ENCODE assay signal across 32 cellular contexts in the genomic region with DNA sequence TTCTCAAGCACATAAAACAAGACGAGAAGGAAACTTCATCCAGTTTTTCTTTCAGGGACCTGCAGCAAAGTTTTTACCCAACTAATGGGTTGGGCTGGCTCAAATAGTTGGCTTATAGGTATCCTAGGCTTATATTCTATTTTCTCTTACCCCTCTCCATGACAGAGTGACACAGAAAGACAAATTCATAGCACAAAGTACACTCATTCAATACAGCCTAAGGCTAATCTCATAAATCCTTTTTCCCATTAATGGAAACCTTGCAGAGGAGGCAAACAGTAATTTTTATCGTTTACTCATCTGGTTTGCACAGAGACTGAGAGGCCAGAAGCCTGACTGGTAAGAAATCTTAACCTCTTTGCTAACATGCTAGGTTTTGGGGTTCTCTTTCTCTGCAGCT.
"Had no signal": no experiment of that assay in that cellular context is flagged by ENCODE, and none has a peak within 500 bp of the region (broad histone marks: within the 10 kb centered on the region; RNA-seq: fewer than 3 reads in every experiment).

No MANE protein-coding gene starts in this region.

- H3K36me3 ChIP-seq: adrenal gland had no signal

- DNase-seq: activated B cell treated with CpG ODN at 0.5 μM for 24 hours; activated CD4-positive, alpha-beta memory T cell treated with anti-CD3 and anti-CD28 coated beads for 36 hours; activated CD4-positive, alpha-beta T cell treated with anti-CD3 and anti-CD28 coated beads for 4 hours; activated CD4-positive, alpha-beta T cell treated with anti-CD3 and anti-CD28 coated beads, Interleukin-2, amount 50 U/mL, for 1 hour; activated CD4-positive, CD25-positive, alpha-beta regulatory T cell treated with anti-CD3 and anti-CD28 coated beads, Interleukin-2, amount 50 U/mL, for 72 hours; activated CD8-positive, alpha-beta memory T cell treated with anti-CD3 and anti-CD28 coated beads, Interleukin-2, amount 50 U/mL, for 4 hours; activated gamma-delta T cell treated with Interleukin-2 at 50 U/mL for 16 hours; activated naive CD4-positive, alpha-beta T cell treated with anti-CD3 and anti-CD28 coated beads for 36 hours; activated T-cell treated with anti-CD3 and anti-CD28 coated beads for 4 hours; activated T-cell treated with anti-CD3 and anti-CD28 coated beads, Interleukin-2, amount 50 U/mL, for 4 hours; adrenal gland; body of pancreas; caudate nucleus; cerebellar nuclear complex; NCI-H1048; NCI-H1105 treated with DMSO at 0.1 percent for 48 hours; NCI-H1436; NCI-H1694 treated with DMSO at 0.1 percent for 48 hours; NCI-H2029 treated with DMSO at 0.1 percent for 48 hours; NCI-H2171 treated with DMSO at 0.1 percent for 48 hours; NCI-H2227 treated with DMSO at 0.1 percent for 48 hours; NCI-H446; NCI-H510A treated with DMSO at 0.1 percent for 48 hours; NCI-H526 treated with DMSO at 0.1 percent for 48 hours; NK-92 treated with Interleukin-12 subunit alpha and Interleukin-12 subunit beta, amount 100 ng/mL, for 24 hours; Right ventricle myocardium superior; SW 1271; T-helper 1 cell; T-helper 2 cell; T-helper 9 cell had no signal

- H3K4me1 ChIP-seq: adrenal gland, body of pancreas had no signal

- ATAC-seq: activated naive CD4-positive, alpha-beta T cell treated with anti-CD3 and anti-CD28 coated beads, Interleukin-2, amount 50 U/mL, for 72 hours; activated T-cell treated with anti-CD3 and anti-CD28 coated beads, Interleukin-2, amount 50 U/mL, for 4 hours; body of pancreas; K562 had no signal

- H3K9me3 ChIP-seq: adrenal gland, body of pancreas had no signal

- H3K4me3 ChIP-seq: adrenal gland, body of pancreas, K562 had no signal
